8 cellular contexts compared by ENCODE assay signal in the genomic region with DNA sequence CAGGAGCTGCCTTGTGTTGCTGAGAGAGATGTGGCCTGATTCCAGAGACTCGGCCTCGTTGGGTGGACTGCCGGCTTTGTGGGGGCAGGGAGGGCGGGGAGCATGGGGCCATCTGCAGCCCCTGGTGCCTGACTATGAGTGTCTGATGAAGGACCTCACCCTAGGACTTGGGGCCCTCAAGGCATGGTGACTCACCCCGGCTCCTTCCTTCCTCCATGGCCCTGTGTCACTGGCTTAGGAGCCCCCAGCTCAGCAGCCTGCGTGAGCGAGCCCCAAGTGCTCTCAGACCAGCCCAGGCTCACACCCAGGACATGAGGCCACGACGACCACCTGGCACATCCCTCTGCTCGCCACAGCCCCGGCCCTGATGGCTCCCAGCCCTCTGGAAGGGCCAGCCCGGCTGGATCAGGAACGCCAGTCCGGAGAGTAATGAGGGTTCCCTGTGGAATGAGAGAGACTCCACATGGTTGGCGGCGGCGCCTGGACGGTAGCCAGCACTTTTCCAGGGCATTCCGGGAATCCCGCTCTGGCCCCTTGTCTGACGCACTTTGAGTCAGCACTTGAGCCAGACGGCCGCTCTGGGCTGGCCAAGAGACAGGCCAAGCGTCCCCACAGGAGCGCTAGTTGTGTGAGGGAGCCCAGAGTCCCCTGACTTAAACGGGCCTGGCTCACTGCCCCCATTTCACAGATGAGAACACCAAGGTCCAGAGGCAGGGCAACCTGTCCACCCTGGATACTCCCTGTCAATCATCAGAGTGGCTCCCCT. TPM values are rescaled to one million over a fixed set of nuclear protein-coding genes. Genes with fewer than 3 reads are reported as not detected.
A peak's percentile ranks its signal among the peaks of the same experiment; 100 is the strongest.
DNase-seq lines count a peak whose midpoint lies in the region; ATAC-seq, FAIRE-seq and TF ChIP-seq lines count a peak whose summit lies in the region.

No MANE protein-coding gene starts in this region.

- no peaks in the 10 kb centered on the region for H3K36me3 Mint-ChIP-seq in stimulated activated naive B cell treated with anti-CD40 and anti-IgM and Interleukin-4, amounts not matched to agents 10 μg/mL and 1 μg/mL and 100 μg/mL, for 72 hours

- H3K27ac Mint-ChIP-seq in stimulated activated naive B cell treated with anti-CD40 and anti-IgM and Interleukin-4, amounts not matched to agents 10 μg/mL and 1 μg/mL and 100 μg/mL, for 72 hours, result no peak overlapping the region

- ATAC-seq in HG02642 (IDR thresholded peaks at IDR 0.05; ENCODE audit: poor library complexity, unreplicated experiment) (no peak), GM18907 (IDR thresholded peaks at IDR 0.05; ENCODE audit: unreplicated experiment) (no peak)
- no peak for ATAC-seq in stimulated activated naive B cell treated with anti-CD40 and anti-IgM and Interleukin-4, amounts not matched to agents 10 μg/mL and 1 μg/mL and 100 μg/mL, for 72 hours (replicated peaks)

- H3K27me3 Mint-ChIP-seq in stimulated activated naive B cell treated with anti-CD40 and anti-IgM and Interleukin-4, amounts not matched to agents 10 μg/mL and 1 μg/mL and 100 μg/mL, for 72 hours, result peaks cover 18 to 22% of the 10 kb centered on the region in 2 donors

- H3K9me3 ChIP-seq in endothelial cell of umbilical vein (replicated peaks; ENCODE audit: control insufficient read depth, insufficient read depth, low read length), result no peaks in the 10 kb centered on the region

- H2AFZ ChIP-seq in ACC112 (ENCODE audit: low read length, unreplicated experiment), result peak overlapping the region; percentile 71
- peak overlapping the region; percentile 81 for H2AFZ ChIP-seq in endothelial cell of umbilical vein (ENCODE audit: low read depth, low read length)

- no peaks in the 10 kb centered on the region for H3K27me3 ChIP-seq in ACC112 (ENCODE audit: insufficient read depth, low read length)
- H3K27me3 ChIP-seq in endothelial cell of umbilical vein (ENCODE audit: control insufficient read depth in 2 of 2, insufficient read depth in 2 of 2, low read length in 2 of 2), result no peaks in the 10 kb centered on the region

- peak; percentile 78 for FAIRE-seq in endothelial cell of umbilical vein (lab: Jason Lieb, UNC)

- H3K4me3 Mint-ChIP-seq in stimulated activated naive B cell treated with anti-CD40 and anti-IgM and Interleukin-4, amounts not matched to agents 10 μg/mL and 1 μg/mL and 100 μg/mL, for 72 hours, result no peak overlapping the region

- H3K4me1 ChIP-seq in ACC112 (ENCODE audit: control insufficient read depth, insufficient read depth, low read length, unreplicated experiment) (peaks cover 40% of the 10 kb centered on the region), endothelial cell of umbilical vein (ENCODE audit: control insufficient read depth, extremely low read depth, insufficient read depth, low read length) (peaks cover 22% of the 10 kb centered on the region)

- intact Hi-C loops in endothelial cell of umbilical vein (cut with micrococcal nuclease), result loop anchor here (10.0 kb wide), 1 partner anchor 261 kb away; no protein-coding TSS in a partner anchor

- H3K4me1 Mint-ChIP-seq in stimulated activated naive B cell treated with anti-CD40 and anti-IgM and Interleukin-4, amounts not matched to agents 10 μg/mL and 1 μg/mL and 100 μg/mL, for 72 hours, result peaks cover 0 to 1% of the 10 kb centered on the region in 2 donors

- dilution Hi-C loops in endothelial cell of umbilical vein (cut with MboI; ENCODE audit: extremely low pct_ligation_motif_present, low sequenced_read_pairs), result no loop called here

- H3K27ac ChIP-seq in ACC112 (ENCODE audit: low read depth, low read length), result peak overlapping the region; percentile 96
- peak overlapping the region; percentile 94 for H3K27ac ChIP-seq in endothelial cell of umbilical vein (ENCODE audit: insufficient read depth, low read depth, low read length)

- H3K9me1 ChIP-seq in endothelial cell of umbilical vein (replicated peaks; ENCODE audit: control insufficient read depth, extremely low read depth, insufficient read depth, low read length), result no peaks in the 10 kb centered on the region

- peak overlapping the region; percentile 77 for H3K9ac ChIP-seq in endothelial cell of umbilical vein (replicated peaks; ENCODE audit: extremely low read depth, insufficient read depth, low read length)

- peak overlapping the region; percentile 42 for H3K4me2 ChIP-seq in endothelial cell of umbilical vein (ENCODE audit: insufficient read depth, low read length)

- H4K20me1 ChIP-seq in endothelial cell of umbilical vein (replicated peaks; ENCODE audit: control insufficient read depth, extremely low read depth, insufficient read depth, low read length), result no peaks in the 10 kb centered on the region

- BruUV-seq in endothelial cell of umbilical vein (replicated peaks; lab: Mats Ljungman, UMichigan), result TSS peak; percentile 67

- TF ChIP-seq CTCF in endothelial cell of umbilical vein (IDR thresholded peaks at IDR 0.05; ENCODE audit: extremely low read depth in 1 of 2, insufficient read depth in 1 of 2, low read depth in 1 of 2, low read length in 2 of 2), result no peak

- POLR2A ChIA-PET in endothelial cell of umbilical vein (lab: Charles Lee), result no interaction called here

- TF ChIP-seq POLR2A in endothelial cell of umbilical vein (IDR thresholded peaks at IDR 0.05; ENCODE audit: low read depth, low read length), result no peak

- CTCF ChIA-PET in endothelial cell of umbilical vein (lab: Charles Lee), result no interaction called here

- DNase-seq in NCI-H226 (peak; percentile 81), endothelial cell of umbilical vein (ENCODE audit: low read depth, low spot score) (peak; percentile 85), midbrain (lab: John Stamatoyannopoulos, UW) (peak; percentile 9), 8988T (no peak)
- DNase-seq in stimulated activated naive B cell treated with anti-CD40 and anti-IgM and Interleukin-4, amounts not matched to agents 10 μg/mL and 1 μg/mL and 100 μg/mL, for 72 hours, result no peak

- H3K36me3 ChIP-seq in ACC112 (ENCODE audit: insufficient read depth, low read length), result no peaks in the 10 kb centered on the region
- H3K36me3 ChIP-seq in endothelial cell of umbilical vein (ENCODE audit: control insufficient read depth in 2 of 2, extremely low read depth in 1 of 2, insufficient read depth in 2 of 2, low read length in 2 of 2), result no peaks in the 10 kb centered on the region

- H3K79me2 ChIP-seq in ACC112 (ENCODE audit: control insufficient read depth, insufficient read depth, low read length, unreplicated experiment) (no peaks in the 10 kb centered on the region), endothelial cell of umbilical vein (ENCODE audit: control insufficient read depth, insufficient read depth, low read length) (no peaks in the 10 kb centered on the region)

- H3K4me3 ChIP-seq in ACC112 (ENCODE audit: low read depth, low read length) (peak overlapping the region; percentile 55; the same call in 1 of the 2 replicates), endothelial cell of umbilical vein (replicated peaks in 1 of 3; ENCODE audit: insufficient read depth in 1 of 3, low read depth in 1 of 3, low read length in 3 of 3) (no peak overlapping the region)

- H3K9me3 Mint-ChIP-seq in stimulated activated naive B cell treated with anti-CD40 and anti-IgM and Interleukin-4, amounts not matched to agents 10 μg/mL and 1 μg/mL and 100 μg/mL, for 72 hours, result no peaks in the 10 kb centered on the region

TF ChIP-seq in endothelial cell of umbilical vein, 7 proteins besides CTCF, POLR2A, EP300 and RAD21:
- no peak for TF ChIP-seq MYC (IDR thresholded peaks at IDR 0.05; ENCODE audit: low read depth, low read length)
- no peak for TF ChIP-seq GATA2 (IDR thresholded peaks at IDR 0.05; ENCODE audit: insufficient read depth, insufficient read length, low read depth, low read length)
- TF ChIP-seq JUN (IDR thresholded peaks at IDR 0.05; ENCODE audit: borderline replicate concordance, insufficient read depth, insufficient read length, low read depth), result peak; percentile 13
- TF ChIP-seq EZH2 (IDR thresholded peaks at IDR 0.05; ENCODE audit: borderline replicate concordance, low read depth, low read length, severe bottlenecking), result no peak
- TF ChIP-seq POLR2AphosphoS5 (IDR thresholded peaks at IDR 0.05; ENCODE audit: insufficient read depth, low read depth, low read length), result no peak
- TF ChIP-seq, protein P1, sequence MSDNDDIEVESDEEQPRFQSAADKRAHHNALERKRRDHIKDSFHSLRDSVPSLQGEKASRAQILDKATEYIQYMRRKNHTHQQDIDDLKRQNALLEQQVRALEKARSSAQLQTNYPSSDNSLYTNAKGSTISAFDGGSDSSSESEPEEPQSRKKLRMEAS (IDR thresholded peaks at IDR 0.05; ENCODE audit: insufficient read depth, insufficient read length), result no peak
- TF ChIP-seq FOS (IDR thresholded peaks at IDR 0.05; ENCODE audit: borderline replicate concordance, insufficient read depth, low read length), result peak; percentile 55

RNA-seq across cellular contexts. Expression of a gene that starts 50.6 kb away (rescaled TPM):
- 0.07 and 0.09 TPM in 2 replicates for total RNA-seq in endothelial cell of umbilical vein
- polyA plus RNA-seq in endothelial cell of umbilical vein, result 0.01 TPM in 1 of 2 replicates, not detected in the other
- 0.01 and 0.03 TPM in 2 replicates for polyA plus RNA-seq in endothelial cell of umbilical vein (2011; cell fraction: cytosol; rRNA removed)
- polyA plus RNA-seq in endothelial cell of umbilical vein (2011; cell fraction: nucleus; rRNA removed), result 0.03 TPM in 1 of 2 replicates, not detected in the other
- polyA plus RNA-seq in endothelial cell of umbilical vein (2012), result 0.05 and 0.12 TPM in 2 replicates
- not detected in 2 replicates for polyA minus RNA-seq in endothelial cell of umbilical vein
- polyA minus RNA-seq in endothelial cell of umbilical vein (2011; cell fraction: cytosol; rRNA and poly(A)+ RNA removed), result 7.7 TPM
- not detected in 2 replicates for polyA minus RNA-seq in endothelial cell of umbilical vein (2011; cell fraction: nucleus; rRNA and poly(A)+ RNA removed)

Comparison
In these comparisons a context has a peak if more than half of its experiments do, and no peak if none do; other contexts are left out.
1. DNase-seq: peak in NCI-H226 (single experiment), endothelial cell of umbilical vein (single experiment) and midbrain (single experiment); none in 8988T (single experiment) and stimulated activated naive B cell treated with anti-CD40 and anti-IgM and Interleukin-4, amounts not matched to agents 10 μg/mL and 1 μg/mL and 100 μg/mL, for 72 hours (single experiment).